8 cellular contexts compared by ENCODE assay signal in the genomic region with DNA sequence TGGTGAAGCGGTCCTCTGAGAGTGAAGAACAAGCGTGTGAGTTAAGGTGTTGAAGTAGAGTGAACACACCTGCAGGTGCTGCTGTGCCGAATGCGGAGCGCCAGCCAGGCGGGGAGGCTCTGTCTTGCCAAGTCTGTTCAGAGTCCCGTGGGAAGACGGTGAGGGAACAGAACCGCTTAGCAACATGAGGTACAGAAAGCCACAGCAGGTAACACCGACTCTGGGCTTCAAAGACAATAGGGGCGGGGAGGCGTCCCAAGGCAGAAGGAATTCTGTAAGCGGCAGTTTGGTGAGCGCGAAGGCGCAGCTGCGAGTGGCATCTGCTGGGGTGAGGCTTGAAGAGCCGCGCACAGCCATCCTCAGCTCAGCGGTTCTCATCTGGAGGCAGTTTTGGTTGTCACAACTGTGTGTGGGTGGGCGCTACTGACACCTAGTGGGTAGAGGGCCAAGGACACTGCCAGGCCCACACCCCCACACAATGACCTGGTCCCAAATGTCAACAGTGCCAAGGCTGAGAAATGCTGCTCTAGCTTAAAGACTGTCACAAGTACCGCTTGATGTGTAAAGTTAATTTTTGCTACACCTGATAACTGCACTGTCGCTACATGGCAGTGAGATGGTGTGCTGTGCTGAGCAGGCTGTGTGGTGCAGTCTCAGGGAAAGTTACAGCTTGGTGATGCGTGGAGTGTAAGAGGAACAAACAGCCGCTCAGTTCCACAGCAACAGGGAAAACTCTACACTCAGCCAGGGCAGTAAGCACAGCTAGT.
DNase-seq lines count a peak whose midpoint lies in the region; ATAC-seq, FAIRE-seq and TF ChIP-seq lines count a peak whose summit lies in the region.

No MANE protein-coding gene starts in this region.

- H3K4me3 ChIP-seq in endodermal cell (ENCODE audit: low read length) (no peak overlapping the region), suprapubic skin (no peak overlapping the region)

- H3K4me1 ChIP-seq in endodermal cell (ENCODE audit: control insufficient read depth, insufficient read depth, low read length) (no peaks in the 10 kb centered on the region), suprapubic skin (no peaks in the 10 kb centered on the region)

- H3K4me1 Mint-ChIP-seq in endodermal cell (peaks cover 5% of the 10 kb centered on the region), natural killer cell (peaks cover 14 to 29% of the 10 kb centered on the region in 2 donors)

- H3K4me3 Mint-ChIP-seq in endodermal cell (no peak overlapping the region), natural killer cell (no peak overlapping the region)

- H3K27me3 ChIP-seq in endodermal cell (ENCODE audit: control insufficient read depth, insufficient read depth, low read length, poor library complexity, severe bottlenecking), result no peaks in the 10 kb centered on the region
- no peaks in the 10 kb centered on the region for H3K27me3 ChIP-seq in suprapubic skin

- H3K9me3 ChIP-seq in endodermal cell (ENCODE audit: control insufficient read depth, low read length) (no peaks in the 10 kb centered on the region), suprapubic skin (no peaks in the 10 kb centered on the region)

- H3K9me3 Mint-ChIP-seq in endodermal cell (no peaks in the 10 kb centered on the region), natural killer cell (no peaks in the 10 kb centered on the region)

- H3K27ac Mint-ChIP-seq in endodermal cell, result peak overlapping the region; percentile 48
- no peak overlapping the region for H3K27ac Mint-ChIP-seq in natural killer cell

- H3K27ac ChIP-seq in endodermal cell (ENCODE audit: low read depth, low read length) (no peak overlapping the region), suprapubic skin (no peak overlapping the region)

- no peak overlapping the region for H3K9ac ChIP-seq in endodermal cell (ENCODE audit: extremely low read depth, low read length, poor library complexity, severe bottlenecking)

- intact Hi-C loops in natural killer cell (cut with micrococcal nuclease), result no loop called here

- ATAC-seq in GM18870 (IDR thresholded peaks at IDR 0.05; ENCODE audit: unreplicated experiment) (peak; percentile 48), natural killer cell (peak; percentile 60 to 76 (median 69))

- no peak for TF ChIP-seq EP300 in suprapubic skin (IDR thresholded peaks at IDR 0.05)

- DNase-seq in D721Med (ENCODE audit: insufficient read length, low spot score) (peak; percentile 23), HK-2 (ENCODE audit: unreplicated experiment) (peak; percentile 10), RPMI7951 (ENCODE audit: low read depth) (peak; percentile 28), endodermal cell (peak; percentile 87), natural killer cell (no peak), suprapubic skin (ENCODE audit: low spot score in 2 of 2) (no peak), NCI-H1048 (lab: John Stamatoyannopoulos, UW) (no peak)

- H3K36me3 ChIP-seq in endodermal cell (ENCODE audit: control insufficient read depth, insufficient read depth, low read length), result peaks cover 94% of the 10 kb centered on the region
- peaks cover 44% of the 10 kb centered on the region for H3K36me3 ChIP-seq in suprapubic skin

- 86 to 87% methylated on average over 21 to 25 of the region's 25 CpGs for WGBS in endodermal cell (ENCODE audit: insufficient coverage in 1 of 2, insufficient read length in 1 of 2), 2 experiments
- WGBS in suprapubic skin, result 86% methylated on average over 25 of the region's 25 CpGs

- TF ChIP-seq CTCF in D721Med (IDR thresholded peaks at IDR 0.05; ENCODE audit: insufficient read depth, missing control alignments) (peak; percentile 45), endodermal cell (conservative IDR thresholded peaks at IDR 0.05) (peak; percentile 80), natural killer cell (IDR thresholded peaks at IDR 0.05) (no peak), suprapubic skin (IDR thresholded peaks at IDR 0.05) (no peak)

- FAIRE-seq in D721Med (lab: Jason Lieb, UNC), result no peak

- no peaks in the 10 kb centered on the region for H3K27me3 Mint-ChIP-seq in endodermal cell (ENCODE audit: insufficient read depth)
- H3K27me3 Mint-ChIP-seq in natural killer cell (ENCODE audit: low read depth in 2 of 2), result no peaks in the 10 kb centered on the region

- TF ChIP-seq POLR2A in suprapubic skin (IDR thresholded peaks at IDR 0.05), result no peak

- H3K36me3 Mint-ChIP-seq in endodermal cell (ENCODE audit: low read depth) (peaks cover 78% of the 10 kb centered on the region), natural killer cell (peaks cover 6% of the 10 kb centered on the region)

Comparison
In these comparisons a context has a peak if more than half of its experiments do, and no peak if none do; other contexts are left out.
1. DNase-seq: peak in D721Med (single experiment), HK-2 (single experiment), RPMI7951 (single experiment) and endodermal cell (single experiment); none in natural killer cell (single experiment), suprapubic skin (0 of 2) and NCI-H1048 (single experiment).
2. CTCF ChIP-seq: peak in D721Med (single experiment) and endodermal cell (single experiment); none in natural killer cell (single experiment) and suprapubic skin (0 of 2).